Comparison of ENCODE assay signal across 26 cellular contexts in the genomic region with DNA sequence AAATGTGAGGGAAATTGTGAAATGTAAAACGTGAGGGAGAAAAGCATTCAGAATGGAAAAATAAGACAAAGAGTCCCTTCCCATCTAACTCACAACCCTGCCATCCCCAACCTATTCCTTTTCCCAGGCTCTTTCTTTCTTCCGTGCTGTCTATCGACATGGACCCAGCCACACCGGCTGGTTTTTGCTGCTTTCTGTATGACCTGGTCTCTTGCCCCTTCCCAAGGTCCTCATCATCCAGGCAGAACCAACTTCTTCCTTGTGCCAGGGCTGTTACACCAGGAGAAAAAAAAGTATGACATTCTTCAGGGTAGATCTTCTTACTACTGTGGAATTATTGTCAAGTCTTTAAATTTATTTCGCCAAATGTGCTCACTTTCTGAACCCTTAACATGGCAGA.
"Had no signal": no experiment of that assay in that cellular context is flagged by ENCODE, and none has a peak within 500 bp of the region (broad histone marks: within the 10 kb centered on the region; RNA-seq: fewer than 3 reads in every experiment).

No MANE protein-coding gene starts in this region.

- ATAC-seq: activated CD4-positive, CD25-positive, alpha-beta regulatory T cell treated with anti-CD3 and anti-CD28 coated beads, Interleukin-2, amount 50 U/mL, for 24 hours; activated CD8-positive, alpha-beta T cell treated with anti-CD3 and anti-CD28 coated beads for 36 hours; activated T-cell treated with anti-CD3 and anti-CD28 coated beads, Interleukin-2, amount 50 U/mL, for 4 hours; activated T-helper 17 cell treated with anti-CD3 and anti-CD28 coated beads, Interleukin-2, amount 50 U/mL, for 72 hours; esophagus mucosa; T-helper 17 cell had no signal

- H3K27me3 ChIP-seq: brain microvascular endothelial cell, dorsolateral prefrontal cortex, heart left ventricle had no signal

- H3K36me3 ChIP-seq: brain microvascular endothelial cell, WERI-Rb-1 had no signal

- H3K9me3 ChIP-seq: heart left ventricle had no signal

- H3K27ac ChIP-seq: brain microvascular endothelial cell, coronary artery, dorsolateral prefrontal cortex, heart left ventricle, WERI-Rb-1 had no signal

- H3K4me3 ChIP-seq: coronary artery, dorsolateral prefrontal cortex, heart left ventricle had no signal

- DNase-seq: activated B cell treated with CpG ODN at 0.5 μM for 24 hours; activated CD4-positive, alpha-beta T cell treated with anti-CD3 and anti-CD28 coated beads for 48 hours; activated CD4-positive, alpha-beta T cell treated with anti-CD3 and anti-CD28 coated beads, Interleukin-2, amount 50 U/mL, for 1 hour; activated CD4-positive, alpha-beta T cell treated with anti-CD3 and anti-CD28 coated beads, Interleukin-2, amount 50 U/mL, for 48 hours; activated CD8-positive, alpha-beta T cell treated with anti-CD3 and anti-CD28 coated beads for 36 hours; activated effector memory CD4-positive, alpha-beta T cell treated with Interleukin-2 at 50 U/mL for 16 hours; activated gamma-delta T cell treated with Interleukin-2 at 50 U/mL for 16 hours; activated naive CD4-positive, alpha-beta T cell treated with anti-CD3 and anti-CD28 coated beads, Interleukin-2, amount 50 U/mL, for 16 hours; activated naive CD4-positive, alpha-beta T cell treated with Interleukin-2 at 50 U/mL for 16 hours; activated T-cell treated with anti-CD3 and anti-CD28 coated beads, Interleukin-2, amount 50 U/mL, for 4 hours; amniotic stem cell; anterior cingulate cortex; brain microvascular endothelial cell; dorsolateral prefrontal cortex; effector memory CD4-positive, alpha-beta T cell; endodermal cell; foreskin fibroblast; glutamatergic neuron; heart left ventricle; T-helper 17 cell; T1000; WERI-Rb-1 had no signal
